Comparison of ENCODE assay signal across 17 cellular contexts in genomic region chr17:15493031-15493750, GRCh38.
"Had no signal": no experiment of that assay in that cellular context is flagged by ENCODE, and none has a peak within 500 bp of the region (broad histone marks: within the 10 kb centered on the region; RNA-seq: fewer than 3 reads in every experiment).

No MANE protein-coding gene starts in this region.

- DNase-seq: activated CD4-positive, alpha-beta memory T cell treated with anti-CD3 and anti-CD28 coated beads, Interleukin-2, amount 10 ng/mL, durations not matched to agents 7 days and 5 days; activated gamma-delta T cell treated with Interleukin-2 at 50 U/mL for 16 hours; activated naive CD8-positive, alpha-beta T cell treated with anti-CD3 and anti-CD28 coated beads for 36 hours; activated T-cell treated with anti-CD3 and anti-CD28 coated beads, Interleukin-2, amount 50 U/mL, for 72 hours; aorta; effector CD4-positive, alpha-beta T cell; lower lobe of right lung; naive thymus-derived CD4-positive, alpha-beta T cell; stimulated activated CD4-positive, alpha-beta T cell treated with anti-CD3 and anti-CD28 coated beads, Interleukin-12 subunit alpha, Interleukin-12 subunit beta, amount 100 ng/mL, for 4 hours; stimulated activated naive CD8-positive, alpha-beta T cell treated with anti-CD3 and anti-CD28 coated beads, Interleukin-15, Interleukin-2, amounts not matched to agents 100 U/mL and 50 U/mL, for 24 hours had no signal

- ATAC-seq: activated T-cell treated with anti-CD3 and anti-CD28 coated beads, Interleukin-2, amount 50 U/mL, for 72 hours; gastroesophageal sphincter; lower lobe of right lung; naive thymus-derived CD4-positive, alpha-beta T cell; sciatic nerve; stimulated activated naive CD8-positive, alpha-beta T cell treated with anti-CD3 and anti-CD28 coated beads, Interleukin-15, Interleukin-2, amounts not matched to agents 100 U/mL and 50 U/mL, for 24 hours had no signal

- H3K27me3 ChIP-seq: gastroesophageal sphincter, hepatocyte, upper lobe of left lung had no signal

- H3K4me3 ChIP-seq: gastroesophageal sphincter, hepatocyte, lower lobe of right lung, upper lobe of left lung had no signal

- H3K4me2 ChIP-seq: hepatocyte had no signal

- H2AFZ ChIP-seq: hepatocyte had no signal

- H3K79me2 ChIP-seq: hepatocyte had no signal

- H3K36me3 ChIP-seq: lower lobe of right lung, upper lobe of left lung had no signal

- FAIRE-seq: bronchial epithelial cell had no signal

- H3K27ac ChIP-seq: epithelial cell of prostate, hepatocyte, lower lobe of right lung, VCaP had no signal

- H3K9me3 ChIP-seq: gastroesophageal sphincter, lower lobe of right lung, upper lobe of left lung had no signal
